1 cellular context compared by ENCODE assay signal in the genomic region with DNA sequence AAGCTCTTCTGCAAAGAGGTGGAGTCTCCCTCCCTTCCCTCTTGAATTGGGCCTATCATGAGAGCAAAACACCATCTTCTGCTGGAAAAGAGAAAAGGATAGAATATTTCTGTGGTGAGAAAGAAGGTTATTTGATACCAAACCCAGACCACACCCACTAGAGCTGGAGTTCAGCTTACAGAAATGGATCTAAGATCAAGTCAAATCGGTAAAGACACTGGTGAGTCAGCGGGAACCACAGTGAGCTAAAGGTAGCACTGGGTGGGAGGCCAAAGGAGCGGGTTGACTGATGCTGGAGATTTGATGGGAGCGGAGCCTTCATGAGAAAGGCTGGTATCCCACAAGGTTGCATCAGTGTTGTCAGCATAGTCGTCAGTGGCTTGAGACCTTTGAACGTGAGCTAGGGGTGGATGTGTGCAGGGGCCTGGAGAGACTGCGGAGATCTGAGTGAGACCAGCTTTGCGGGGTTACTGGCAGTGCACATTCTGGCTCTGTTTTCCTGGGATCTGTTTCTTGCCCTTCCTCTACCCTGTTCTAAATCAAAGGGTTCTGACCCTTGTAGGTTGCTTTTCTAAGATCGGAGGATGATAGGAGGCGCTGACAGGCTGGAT.
TF ChIP-seq lines count a peak whose summit lies in the region.

No MANE protein-coding gene starts in this region.

TF ChIP-seq in SK-N-SH, 30 proteins besides CTCF, POLR2A, EP300 and RAD21 (continued from another document):
- TF ChIP-seq, protein P1, sequence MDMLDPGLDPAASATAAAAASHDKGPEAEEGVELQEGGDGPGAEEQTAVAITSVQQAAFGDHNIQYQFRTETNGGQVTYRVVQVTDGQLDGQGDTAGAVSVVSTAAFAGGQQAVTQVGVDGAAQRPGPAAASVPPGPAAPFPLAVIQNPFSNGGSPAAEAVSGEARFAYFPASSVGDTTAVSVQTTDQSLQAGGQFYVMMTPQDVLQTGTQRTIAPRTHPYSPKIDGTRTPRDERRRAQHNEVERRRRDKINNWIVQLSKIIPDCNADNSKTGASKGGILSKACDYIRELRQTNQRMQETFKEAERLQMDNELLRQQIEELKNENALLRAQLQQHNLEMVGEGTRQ (IDR thresholded peaks at IDR 0.05; ENCODE audit: borderline replicate concordance, low read depth, low read length): no peak
- TF ChIP-seq ELF1 (IDR thresholded peaks at IDR 0.05) (no peak), SMC3 (IDR thresholded peaks at IDR 0.05; ENCODE audit: low read depth, low read length) (no peak), TEAD4 (IDR thresholded peaks at IDR 0.05; ENCODE audit: borderline replicate concordance, insufficient read depth) (no peak), YY1 (IDR thresholded peaks at IDR 0.05; ENCODE audit: low read depth) (no peak), EZH2phosphoT487 (IDR thresholded peaks at IDR 0.05; ENCODE audit: borderline replicate concordance, low read depth) (no peak), CHD2 (IDR thresholded peaks at IDR 0.05; ENCODE audit: low read length, partially characterized antibody) (no peak), GABPA (IDR thresholded peaks at IDR 0.05; ENCODE audit: low read depth) (no peak), NFIC (IDR thresholded peaks at IDR 0.05; ENCODE audit: borderline replicate concordance) (peak; percentile 14; the same call in 1 of the 2 replicates), ZBTB33 (IDR thresholded peaks at IDR 0.05; ENCODE audit: borderline replicate concordance, low read depth) (no peak), PBX3 (IDR thresholded peaks at IDR 0.05) (peak; percentile 77), RCOR1 (IDR thresholded peaks at IDR 0.05; ENCODE audit: low read length) (no peak), MEF2A (IDR thresholded peaks at IDR 0.05; ENCODE audit: borderline replicate concordance, low read depth) (no peak), GATA2 (CRISPR knock-in tag; IDR thresholded peaks at IDR 0.05) (no peak), USF1 (IDR thresholded peaks at IDR 0.05; ENCODE audit: borderline replicate concordance, low read depth) (no peak), TAF1 (IDR thresholded peaks at IDR 0.05; ENCODE audit: borderline replicate concordance, low read depth, low read length) (no peak), FOSL2 (IDR thresholded peaks at IDR 0.05; ENCODE audit: borderline replicate concordance, low read depth) (peak; percentile 87)
- TF ChIP-seq, protein P2, sequence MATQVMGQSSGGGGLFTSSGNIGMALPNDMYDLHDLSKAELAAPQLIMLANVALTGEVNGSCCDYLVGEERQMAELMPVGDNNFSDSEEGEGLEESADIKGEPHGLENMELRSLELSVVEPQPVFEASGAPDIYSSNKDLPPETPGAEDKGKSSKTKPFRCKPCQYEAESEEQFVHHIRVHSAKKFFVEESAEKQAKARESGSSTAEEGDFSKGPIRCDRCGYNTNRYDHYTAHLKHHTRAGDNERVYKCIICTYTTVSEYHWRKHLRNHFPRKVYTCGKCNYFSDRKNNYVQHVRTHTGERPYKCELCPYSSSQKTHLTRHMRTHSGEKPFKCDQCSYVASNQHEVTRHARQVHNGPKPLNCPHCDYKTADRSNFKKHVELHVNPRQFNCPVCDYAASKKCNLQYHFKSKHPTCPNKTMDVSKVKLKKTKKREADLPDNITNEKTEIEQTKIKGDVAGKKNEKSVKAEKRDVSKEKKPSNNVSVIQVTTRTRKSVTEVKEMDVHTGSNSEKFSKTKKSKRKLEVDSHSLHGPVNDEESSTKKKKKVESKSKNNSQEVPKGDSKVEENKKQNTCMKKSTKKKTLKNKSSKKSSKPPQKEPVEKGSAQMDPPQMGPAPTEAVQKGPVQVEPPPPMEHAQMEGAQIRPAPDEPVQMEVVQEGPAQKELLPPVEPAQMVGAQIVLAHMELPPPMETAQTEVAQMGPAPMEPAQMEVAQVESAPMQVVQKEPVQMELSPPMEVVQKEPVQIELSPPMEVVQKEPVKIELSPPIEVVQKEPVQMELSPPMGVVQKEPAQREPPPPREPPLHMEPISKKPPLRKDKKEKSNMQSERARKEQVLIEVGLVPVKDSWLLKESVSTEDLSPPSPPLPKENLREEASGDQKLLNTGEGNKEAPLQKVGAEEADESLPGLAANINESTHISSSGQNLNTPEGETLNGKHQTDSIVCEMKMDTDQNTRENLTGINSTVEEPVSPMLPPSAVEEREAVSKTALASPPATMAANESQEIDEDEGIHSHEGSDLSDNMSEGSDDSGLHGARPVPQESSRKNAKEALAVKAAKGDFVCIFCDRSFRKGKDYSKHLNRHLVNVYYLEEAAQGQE (IDR thresholded peaks at IDR 0.05; ENCODE audit: low read depth, low read length): no peak
- TF ChIP-seq, protein P3, sequence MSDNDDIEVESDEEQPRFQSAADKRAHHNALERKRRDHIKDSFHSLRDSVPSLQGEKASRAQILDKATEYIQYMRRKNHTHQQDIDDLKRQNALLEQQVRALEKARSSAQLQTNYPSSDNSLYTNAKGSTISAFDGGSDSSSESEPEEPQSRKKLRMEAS (IDR thresholded peaks at IDR 0.05; ENCODE audit: low read depth): peak; percentile 40; the same call in 1 of the 2 replicates
